ENCODE assay signal across 4 cellular contexts in genomic region chr5:10494497-10494896, GRCh38. TPM values are rescaled to one million over a fixed set of nuclear protein-coding genes. Genes with fewer than 3 reads are reported as not detected.
"Had no signal": no experiment of that assay in that cellular context is flagged by ENCODE, and none has a peak within 500 bp of the region (broad histone marks: within the 10 kb centered on the region; RNA-seq: fewer than 3 reads in every experiment).

No MANE protein-coding gene starts in this region.

RNA-seq across cellular contexts. Expression of gene ROPN1L, which starts 52.8 kb away (rescaled TPM):
- total RNA-seq: colonic mucosa, epithelial cell of proximal tubule, left colon had no signal
- polyA plus RNA-seq: hepatocyte had no signal
